Comparison of ENCODE assay signal across 9 cellular contexts in genomic region chr6:42260424-42260888, GRCh38. TPM values are rescaled to one million over a fixed set of nuclear protein-coding genes. Genes with fewer than 3 reads are reported as not detected.
DNase-seq lines count a peak whose midpoint lies in the region; TF ChIP-seq lines count a peak whose summit lies in the region.
"Had no signal": no experiment of that assay in that cellular context is flagged by ENCODE, and none has a peak within 500 bp of the region (broad histone marks: within the 10 kb centered on the region; RNA-seq: fewer than 3 reads in every experiment).

No MANE protein-coding gene starts in this region.

- CTCF ChIA-PET in activated CD4-positive, alpha-beta T cell treated with anti-CD3 and anti-CD28 coated beads, Interleukin-2, amount 10 ng/mL, durations not matched to agents 7 days and 5 days (lab: Charles Lee), result interaction anchor here (0.6 to 3.3 kb wide), 6 partner anchors 16 to 303 kb away, joined by 3 to 13 read pairs (median 3); partner anchors contain the start of gene UBR2

- peaks cover 7% of the 10 kb centered on the region for H3K4me1 Mint-ChIP-seq in activated CD4-positive, alpha-beta T cell treated with anti-CD3 and anti-CD28 coated beads, Interleukin-2, amount 10 ng/mL, durations not matched to agents 7 days and 5 days
- H3K4me1 Mint-ChIP-seq in activated CD4-positive, alpha-beta T cell treated with anti-CD3 and anti-CD28 coated beads, Interleukin-2, amount 10 ng/mL, durations not matched to agents 24 days and 14 days, result peaks cover 9% of the 10 kb centered on the region
- H3K4me1 Mint-ChIP-seq: B cell had no signal

- H2AFZ ChIP-seq in hepatocyte, result no peak overlapping the region

- H3K4me2 ChIP-seq in hepatocyte, result peak overlapping the region; percentile 33

- H3K9me2 ChIP-seq in hepatocyte (replicated peaks; ENCODE audit: insufficient read depth), result no peaks in the 10 kb centered on the region

- H3K9me3 ChIP-seq in hepatocyte (ENCODE audit: low read depth) (no peaks in the 10 kb centered on the region), thyroid gland (no peaks in the 10 kb centered on the region)

- no peaks in the 10 kb centered on the region for H3K79me2 ChIP-seq in hepatocyte

- peaks cover 19% of the 10 kb centered on the region for H3K4me1 ChIP-seq in hepatocyte (ENCODE audit: insufficient read depth)
- H3K4me1 ChIP-seq in thyroid gland, result peaks cover 0 to 12% of the 10 kb centered on the region in 2 donors

- intact Hi-C loops in activated CD4-positive, alpha-beta T cell treated with anti-CD3 and anti-CD28 coated beads, Interleukin-2, amount 10 ng/mL, durations not matched to agents 24 days and 14 days (cut with micrococcal nuclease), result loop anchor here (2.0 to 5.0 kb wide), 3 partner anchors 190 to 286 kb away; partner anchors contain the start of gene TRERF1
- intact Hi-C loops in thyroid gland (cut with DNase I), result loop anchor here (5.0 kb wide), 2 partner anchors 272 to 287 kb away; no protein-coding TSS in a partner anchor

- no peaks in the 10 kb centered on the region for H4K20me1 ChIP-seq in hepatocyte (ENCODE audit: insufficient read depth, poor library complexity, severe bottlenecking)

- H3K27ac Mint-ChIP-seq in activated CD4-positive, alpha-beta T cell treated with anti-CD3 and anti-CD28 coated beads, Interleukin-2, amount 10 ng/mL, durations not matched to agents 7 days and 5 days, result peak overlapping the region; percentile 50
- no peak overlapping the region for H3K27ac Mint-ChIP-seq in activated CD4-positive, alpha-beta T cell treated with anti-CD3 and anti-CD28 coated beads, Interleukin-2, amount 10 ng/mL, durations not matched to agents 24 days and 14 days
- H3K27ac Mint-ChIP-seq: B cell had no signal

- H3K9me3 Mint-ChIP-seq in activated CD4-positive, alpha-beta T cell treated with anti-CD3 and anti-CD28 coated beads, Interleukin-2, amount 10 ng/mL, durations not matched to agents 7 days and 5 days, result no peaks in the 10 kb centered on the region
- no peaks in the 10 kb centered on the region for H3K9me3 Mint-ChIP-seq in activated CD4-positive, alpha-beta T cell treated with anti-CD3 and anti-CD28 coated beads, Interleukin-2, amount 10 ng/mL, durations not matched to agents 24 days and 14 days

- no peak for DNase-seq in activated CD4-positive, alpha-beta T cell treated with anti-CD3 and anti-CD28 coated beads, Interleukin-2, amount 10 ng/mL, durations not matched to agents 7 days and 5 days
- no peak for DNase-seq in activated CD4-positive, alpha-beta T cell treated with anti-CD3 and anti-CD28 coated beads, Interleukin-2, amount 10 ng/mL, durations not matched to agents 24 days and 14 days
- DNase-seq in SK-MEL-5 (ENCODE audit: low read depth, low spot score) (peak; percentile 56), hepatocyte (ENCODE audit: low spot score) (peak; percentile 20), thyroid gland (peak in 1 of 2 donors; percentile 13), Ammon's horn (ENCODE audit: low spot score) (no peak), germinal center (ENCODE audit: low spot score) (no peak)
- DNase-seq in stimulated activated CD4-positive, alpha-beta T cell treated with anti-CD3 and anti-CD28 coated beads, Interleukin-2, amount 100 ng/mL, for 48 hours, result no peak

- H3K36me3 ChIP-seq in hepatocyte (replicated peaks; ENCODE audit: insufficient read depth, low read depth) (no peaks in the 10 kb centered on the region), thyroid gland (no peaks in the 10 kb centered on the region)

- in situ Hi-C loops in SK-MEL-5 (cut with HindIII; ENCODE audit: low pct_unique_long_range_greater_than_20kb, low sequenced_read_pairs), result no loop called here

- no peaks in the 10 kb centered on the region for H3K27me3 Mint-ChIP-seq in activated CD4-positive, alpha-beta T cell treated with anti-CD3 and anti-CD28 coated beads, Interleukin-2, amount 10 ng/mL, durations not matched to agents 7 days and 5 days
- H3K27me3 Mint-ChIP-seq in activated CD4-positive, alpha-beta T cell treated with anti-CD3 and anti-CD28 coated beads, Interleukin-2, amount 10 ng/mL, durations not matched to agents 24 days and 14 days, result no peaks in the 10 kb centered on the region
- H3K27me3 Mint-ChIP-seq: B cell had no signal

- TF ChIP-seq CTCF in hepatocyte (IDR thresholded peaks at IDR 0.05; ENCODE audit: poor library complexity) (no peak), thyroid gland (IDR thresholded peaks at IDR 0.05) (no peak)

- WGBS in hepatocyte (ENCODE audit: low lambda C conversion rate, missing lambda C conversion rate), result 71% methylated on average over 7 of the region's 7 CpGs
- WGBS in thyroid gland, 2 donors, result 73 to 84% methylated on average over 6 to 7 of the region's 7 CpGs

- H3K4me3 Mint-ChIP-seq in activated CD4-positive, alpha-beta T cell treated with anti-CD3 and anti-CD28 coated beads, Interleukin-2, amount 10 ng/mL, durations not matched to agents 7 days and 5 days, result no peak overlapping the region
- no peak overlapping the region for H3K4me3 Mint-ChIP-seq in activated CD4-positive, alpha-beta T cell treated with anti-CD3 and anti-CD28 coated beads, Interleukin-2, amount 10 ng/mL, durations not matched to agents 24 days and 14 days
- H3K4me3 Mint-ChIP-seq: B cell had no signal

- POLR2A ChIA-PET in activated CD4-positive, alpha-beta T cell treated with anti-CD3 and anti-CD28 coated beads, Interleukin-2, amount 10 ng/mL, durations not matched to agents 7 days and 5 days (lab: Charles Lee), result no interaction called here

- no peak for TF ChIP-seq POLR2A in thyroid gland (IDR thresholded peaks at IDR 0.05)

- H3K36me3 Mint-ChIP-seq in activated CD4-positive, alpha-beta T cell treated with anti-CD3 and anti-CD28 coated beads, Interleukin-2, amount 10 ng/mL, durations not matched to agents 7 days and 5 days (ENCODE audit: low read depth), result peaks cover 31% of the 10 kb centered on the region
- H3K36me3 Mint-ChIP-seq in activated CD4-positive, alpha-beta T cell treated with anti-CD3 and anti-CD28 coated beads, Interleukin-2, amount 10 ng/mL, durations not matched to agents 24 days and 14 days (ENCODE audit: low read depth), result peaks cover 32% of the 10 kb centered on the region

- H3K27ac ChIP-seq in hepatocyte (peak overlapping the region; percentile 67), thyroid gland (peak overlapping the region in 2 of 3 donors; percentile 18 to 19)

- H3K4me3 ChIP-seq in hepatocyte, result no peak overlapping the region
- H3K4me3 ChIP-seq in thyroid gland (replicated peaks in 1 of 3), result no peak overlapping the region

- H3K27me3 ChIP-seq in hepatocyte (no peaks in the 10 kb centered on the region), thyroid gland (no peaks in the 10 kb centered on the region)

RNA-seq across cellular contexts. Expression of gene MRPS10, which starts 42.8 kb away (rescaled TPM):
- 10 to 100 TPM; 27.9 to 33.1 TPM for total RNA-seq in activated CD4-positive, alpha-beta T cell treated with anti-CD3 and anti-CD28 coated beads, Interleukin-2, amount 10 ng/mL, durations not matched to agents 7 days and 5 days
- total RNA-seq in activated CD4-positive, alpha-beta T cell treated with anti-CD3 and anti-CD28 coated beads, Interleukin-2, amount 10 ng/mL, durations not matched to agents 24 days and 14 days, result 49.4 and 50.8 TPM in 2 replicates
- 73.6 and 82.6 TPM in 2 replicates for total RNA-seq in SK-MEL-5 (2014; rRNA removed; shearing (Covaris generic))
- 57.6 and 66.0 TPM in 2 replicates for polyA plus RNA-seq in SK-MEL-5 (2015; cell fraction: cytosol; rRNA removed)
- 18.6 and 20.1 TPM in 2 replicates for polyA plus RNA-seq in SK-MEL-5 (2015; cell fraction: nucleus; rRNA removed)
- total RNA-seq in hepatocyte (38.6 and 42.8 TPM in 2 replicates), thyroid gland (10 to 100 TPM; 35.2 to 42.5 (median 36.9) TPM)
- polyA plus RNA-seq in hepatocyte, result 26.8 and 27.7 TPM in 2 replicates

Comparison
In these comparisons a context has a peak if more than half of its experiments do, and no peak if none do; other contexts are left out.
1. DNase-seq: peak in SK-MEL-5 (single experiment) and hepatocyte (single experiment); none in activated CD4-positive, alpha-beta T cell treated with anti-CD3 and anti-CD28 coated beads, Interleukin-2, amount 10 ng/mL, durations not matched to agents 7 days and 5 days (single experiment), activated CD4-positive, alpha-beta T cell treated with anti-CD3 and anti-CD28 coated beads, Interleukin-2, amount 10 ng/mL, durations not matched to agents 24 days and 14 days (single experiment), stimulated activated CD4-positive, alpha-beta T cell treated with anti-CD3 and anti-CD28 coated beads, Interleukin-2, amount 100 ng/mL, for 48 hours (0 of 2), Ammon's horn (single experiment) and germinal center (single experiment).